In the genomic region with DNA sequence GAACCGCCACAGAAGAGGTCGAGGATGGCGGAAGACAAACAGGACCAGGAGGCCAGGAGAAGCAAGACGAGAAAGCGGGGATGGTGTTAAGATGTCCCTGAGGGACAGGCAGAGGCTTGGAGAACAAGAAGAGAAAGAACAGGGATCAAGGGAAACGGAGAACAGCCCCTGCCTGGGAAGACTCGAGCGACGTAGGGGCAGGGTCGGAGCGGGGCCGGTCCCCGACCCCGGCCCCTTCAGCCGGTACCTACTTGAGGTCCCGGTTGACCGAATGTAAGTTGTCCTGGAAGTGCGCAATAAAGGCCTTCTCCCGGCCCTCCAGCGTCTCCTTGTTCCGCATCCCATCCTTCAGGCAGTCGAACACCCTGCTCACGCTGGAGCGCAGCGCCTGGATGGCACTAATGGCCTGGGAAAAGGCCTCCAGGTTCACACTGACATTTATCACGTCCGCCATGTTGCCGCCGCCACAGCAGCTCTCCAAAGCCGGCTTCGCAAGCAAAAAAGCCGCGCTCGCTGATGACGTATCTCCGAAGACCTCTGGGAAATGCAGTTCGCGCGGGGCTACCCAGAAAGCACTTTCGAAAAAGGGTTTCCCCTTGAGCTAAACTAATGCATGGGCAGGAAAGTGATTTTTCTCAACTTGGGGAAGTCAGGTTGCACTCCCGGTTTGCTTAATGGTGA, we compare ENCODE assay signal across 8 cellular contexts. TPM values are rescaled to one million over a fixed set of nuclear protein-coding genes. Genes with fewer than 3 reads are reported as not detected.
DNase-seq lines count a peak whose midpoint lies in the region; ATAC-seq, FAIRE-seq and TF ChIP-seq lines count a peak whose summit lies in the region.

A gene with protein sequence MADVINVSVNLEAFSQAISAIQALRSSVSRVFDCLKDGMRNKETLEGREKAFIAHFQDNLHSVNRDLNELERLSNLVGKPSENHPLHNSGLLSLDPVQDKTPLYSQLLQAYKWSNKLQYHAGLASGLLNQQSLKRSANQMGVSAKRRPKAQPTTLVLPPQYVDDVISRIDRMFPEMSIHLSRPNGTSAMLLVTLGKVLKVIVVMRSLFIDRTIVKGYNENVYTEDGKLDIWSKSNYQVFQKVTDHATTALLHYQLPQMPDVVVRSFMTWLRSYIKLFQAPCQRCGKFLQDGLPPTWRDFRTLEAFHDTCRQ (minus strand): TSS at position 477 of the 681 bp plus-strand sequence. CDS start 23 bp downstream, at position 454.

- WGBS in hepatocyte (ENCODE audit: low lambda C conversion rate, missing lambda C conversion rate): 1% methylated on average over 36 of the region's 41 CpGs

- H3K79me2 ChIP-seq in astrocyte (ENCODE audit: insufficient read depth, low read length): peaks cover 46% of the 10 kb centered on the region
- H3K79me2 ChIP-seq in hepatocyte: peaks cover 50% of the 10 kb centered on the region

- no peak for FAIRE-seq in astrocyte (lab: Jason Lieb, UNC)

- TF ChIP-seq CTCF in GM13976 (IDR thresholded peaks at IDR 0.05; ENCODE audit: borderline replicate concordance, control extremely low read depth, extremely low read depth, insufficient read depth, missing control alignments) (no peak), astrocyte (IDR thresholded peaks at IDR 0.05; ENCODE audit: insufficient read depth, low read depth, low read length) (no peak), hepatocyte (IDR thresholded peaks at IDR 0.05; ENCODE audit: poor library complexity) (no peak)

- H3K36me3 Mint-ChIP-seq in astrocyte (ENCODE audit: low read depth, unreplicated experiment): peaks cover 2% of the 10 kb centered on the region

- peak; percentile 87 for ATAC-seq in HG02885 (IDR thresholded peaks at IDR 0.05; ENCODE audit: poor library complexity, unreplicated experiment)

- H3K9me3 ChIP-seq in astrocyte (ENCODE audit: insufficient read depth, low read depth, low read length) (no peaks in the 10 kb centered on the region), hepatocyte (ENCODE audit: low read depth) (no peaks in the 10 kb centered on the region)

- H3K4me2 ChIP-seq in astrocyte (ENCODE audit: low read length) (peak within 1 kb of the TSS; percentile 100), hepatocyte (peak within 1 kb of the TSS; percentile 91)

- H3K4me1 Mint-ChIP-seq in astrocyte (ENCODE audit: low read depth, unreplicated experiment): peaks cover 13% of the 10 kb centered on the region

- H3K36me3 ChIP-seq in astrocyte (ENCODE audit: insufficient read depth, low read length): peaks cover 10% of the 10 kb centered on the region
- no peaks in the 10 kb centered on the region for H3K36me3 ChIP-seq in hepatocyte (replicated peaks; ENCODE audit: insufficient read depth, low read depth)

- no peaks in the 10 kb centered on the region for H3K27me3 Mint-ChIP-seq in astrocyte (ENCODE audit: low read depth, unreplicated experiment)

- H3K27ac Mint-ChIP-seq in astrocyte (ENCODE audit: unreplicated experiment): peak within 1 kb of the TSS; percentile 80

- no peaks in the 10 kb centered on the region for H3K9me3 Mint-ChIP-seq in astrocyte (ENCODE audit: unreplicated experiment)

- H4K20me1 ChIP-seq in astrocyte (ENCODE audit: insufficient read depth, low read length) (peaks cover 26% of the 10 kb centered on the region), hepatocyte (ENCODE audit: insufficient read depth, poor library complexity, severe bottlenecking) (no peaks in the 10 kb centered on the region)

- no peaks in the 10 kb centered on the region for H3K9me2 ChIP-seq in hepatocyte (replicated peaks; ENCODE audit: insufficient read depth)

- in situ Hi-C loops in GM13976 (cut with MboI; ENCODE audit: low sequenced_read_pairs, unreplicated experiment): no loop called here

- H3K9ac ChIP-seq in astrocyte (ENCODE audit: low read length): peak within 1 kb of the TSS; percentile 92

- peak within 1 kb of the TSS; percentile 96 for H3K4me3 Mint-ChIP-seq in astrocyte (ENCODE audit: unreplicated experiment)

- peak within 1 kb of the TSS; percentile 84 for H3K4me3 ChIP-seq in astrocyte (ENCODE audit: insufficient read depth, low read depth, low read length)
- peak within 1 kb of the TSS; percentile 88 for H3K4me3 ChIP-seq in hepatocyte

- H3K4me1 ChIP-seq in astrocyte (ENCODE audit: insufficient read depth, low read length): peaks cover 27% of the 10 kb centered on the region
- peaks cover 8% of the 10 kb centered on the region for H3K4me1 ChIP-seq in hepatocyte (ENCODE audit: insufficient read depth)

- H3K27ac ChIP-seq in astrocyte (ENCODE audit: low read depth, low read length) (peak within 1 kb of the TSS; percentile 85), hepatocyte (peak within 1 kb of the TSS; percentile 72)

- H2AFZ ChIP-seq in astrocyte (ENCODE audit: low read depth, low read length): peak within 1 kb of the TSS; percentile 78
- H2AFZ ChIP-seq in hepatocyte: peak within 1 kb of the TSS; percentile 78

- H3K27me3 ChIP-seq in astrocyte (ENCODE audit: insufficient read depth, low read length) (peaks cover 4% of the 10 kb centered on the region), hepatocyte (no peaks in the 10 kb centered on the region)

- DNase-seq in GM13976 (ENCODE audit: low spot score) (peak; percentile 96), NCI-H2029 treated with DMSO at 0.1 percent for 48 hours (lab: John Stamatoyannopoulos, UW) (peak; percentile 85), T-helper 22 cell (ENCODE audit: low read depth) (peak; percentile 84), astrocyte (ENCODE audit: low read depth) (peak; percentile 86), hepatocyte (ENCODE audit: low spot score) (peak; percentile 95), renal cortical epithelial cell (ENCODE audit: low read depth) (peak; percentile 79), cortex of kidney (lab: John Stamatoyannopoulos, UW) (no peak)

RNA-seq across cellular contexts. Expression of the gene that starts here (rescaled TPM):
- total RNA-seq in astrocyte (26.9 and 27.7 TPM in 2 replicates), hepatocyte (15.4 and 17.2 TPM in 2 replicates), renal cortical epithelial cell (13.7 and 14.1 TPM in 2 replicates)
- 32.1 and 38.0 TPM in 2 replicates for polyA plus RNA-seq in hepatocyte
